In the genomic region with DNA sequence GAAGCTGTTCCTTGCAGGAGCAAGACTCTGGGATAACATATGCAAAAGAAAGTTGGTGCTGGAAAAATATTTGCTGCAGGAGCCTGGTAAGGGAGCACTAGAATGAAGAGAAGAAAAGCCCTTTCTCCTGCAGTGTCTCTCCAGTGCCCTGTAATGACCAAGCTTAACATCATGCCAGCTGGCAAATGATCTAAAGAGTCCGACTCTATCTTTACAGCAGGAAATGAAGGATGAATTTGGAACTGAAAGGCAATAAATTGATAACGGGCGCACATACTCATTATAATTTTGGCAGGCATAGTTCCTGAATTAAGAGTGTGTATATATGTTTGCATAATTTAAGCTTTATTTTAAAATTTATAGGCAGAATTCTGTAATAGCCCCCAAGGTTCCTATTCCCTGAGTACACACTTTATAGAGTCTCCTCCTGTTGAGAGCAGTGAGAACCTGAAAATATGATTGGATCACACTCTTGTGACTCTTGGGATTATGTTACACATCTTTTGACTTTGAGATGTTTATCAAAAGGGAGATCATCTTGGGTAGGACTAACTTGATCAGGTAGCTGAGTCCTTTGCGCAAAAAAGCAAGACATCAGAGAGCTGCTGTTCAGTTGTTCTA, we compare ENCODE assay signal across 25 cellular contexts.
DNase-seq lines count a peak whose midpoint lies in the region; ATAC-seq, FAIRE-seq and TF ChIP-seq lines count a peak whose summit lies in the region.
"Had no signal": no experiment of that assay in that cellular context is flagged by ENCODE, and none has a peak within 500 bp of the region (broad histone marks: within the 10 kb centered on the region; RNA-seq: fewer than 3 reads in every experiment).

No MANE protein-coding gene starts in this region.

- no peak overlapping the region for H4K91ac ChIP-seq in H1 (replicated peaks; ENCODE audit: insufficient read length, low read length)

- H3K79me1 ChIP-seq in H1 (ENCODE audit: low read depth, low read length), result no peaks in the 10 kb centered on the region

- FAIRE-seq in H1 (lab: Jason Lieb, UNC), result no peak
- FAIRE-seq: G401.6, GM12878 had no signal

- no peaks in the 10 kb centered on the region; the same call in 1 of the 2 replicates for H3K23me2 ChIP-seq in H1 (ENCODE audit: low read depth, low read length)

- no peaks in the 10 kb centered on the region for H3K36me3 ChIP-seq in Panc1 (ENCODE audit: control insufficient read depth, insufficient read depth, low read length)
- no peaks in the 10 kb centered on the region for H3K36me3 ChIP-seq in H1 (ENCODE audit: control insufficient read depth in 2 of 4, insufficient read depth in 4 of 4, low read length in 3 of 4)
- no peaks in the 10 kb centered on the region for H3K36me3 ChIP-seq in smooth muscle cell (ENCODE audit: low read depth)

- H3K23ac ChIP-seq in H1 (ENCODE audit: insufficient read length), result no peak overlapping the region

- no TSS peak for BruUV-seq in Panc1 (replicated peaks; lab: Mats Ljungman, UMichigan)

- H3K9me3 ChIP-seq in Panc1 (ENCODE audit: control insufficient read depth, insufficient read depth, low read depth, low read length) (0 out of 2 replicates have a peak, but pooled peaks cover 3% of the 10 kb centered on the region), H1 (ENCODE audit: insufficient read depth in 2 of 2, low read depth in 1 of 2, low read length in 1 of 2) (no peaks in the 10 kb centered on the region), smooth muscle cell (replicated peaks; ENCODE audit: low read depth) (no peaks in the 10 kb centered on the region)

- H3K79me2 ChIP-seq in H1 (ENCODE audit: control insufficient read depth in 1 of 2, insufficient read depth in 2 of 2, low read length in 2 of 2), result no peaks in the 10 kb centered on the region
- no peaks in the 10 kb centered on the region for H3K79me2 ChIP-seq in smooth muscle cell (ENCODE audit: low read depth)

- no peak for DNase-seq in Panc1 (ENCODE audit: low read depth, low spot score)
- DNase-seq in H1 (ENCODE audit: low read depth in 1 of 2, low spot score in 2 of 2), result no peak
- peak; percentile 38 for DNase-seq in mucosa of gallbladder (ENCODE audit: low spot score)
- DNase-seq in smooth muscle cell (lab: John Stamatoyannopoulos, UW; ENCODE audit: unreplicated experiment), result no peak
- no peak for DNase-seq in NOMO-1 treated with dmso at 0.1 percent for 144 hours (lab: John Stamatoyannopoulos, UW; ENCODE audit: unreplicated experiment)
- no peak for DNase-seq in NCI-H510A treated with DMSO at 0.1 percent for 48 hours (lab: John Stamatoyannopoulos, UW)
- DNase-seq in KBM-7, result no peak
- no peak for DNase-seq in SKM-1 (lab: John Stamatoyannopoulos, UW; ENCODE audit: unreplicated experiment)
- DNase-seq: C1 segment of cervical spinal cord; CD4-positive, alpha-beta memory T cell; COR-L47; GOT3; MV-4-11; NCI-H1105; NCI-H146; NCI-H1930; NCI-H446; NCI-H526; NCI-H82; OCI-M1 had no signal

- in situ Hi-C loops in Panc1 (cut with HindIII; ENCODE audit: low pct_unique_long_range_greater_than_20kb, low sequenced_read_pairs) (no loop called here), KBM-7 (cut with MboI; ENCODE audit: low pct_unique_long_range_greater_than_20kb, low sequenced_read_pairs) (no loop called here)

- no peaks in the 10 kb centered on the region for H3K27me3 ChIP-seq in Panc1 (ENCODE audit: control insufficient read depth, insufficient read depth, low read length)
- H3K27me3 ChIP-seq in H1 (replicated peaks in 1 of 4; ENCODE audit: control insufficient read depth in 3 of 4, extremely low read depth in 1 of 4, insufficient read depth in 3 of 4, low read length in 3 of 4), result no peaks in the 10 kb centered on the region
- no peaks in the 10 kb centered on the region for H3K27me3 ChIP-seq in smooth muscle cell (ENCODE audit: low read depth)

- H3F3A ChIP-seq in smooth muscle cell (ENCODE audit: low read depth), result no peaks in the 10 kb centered on the region

- no peak for TF ChIP-seq POLR2A in H1 (IDR thresholded peaks at IDR 0.05; ENCODE audit: control extremely low read depth in 1 of 2, low read depth in 2 of 2, low read length in 2 of 2)

- TF ChIP-seq CTCF in Panc1 (IDR thresholded peaks at IDR 0.05) (no peak), H1 (IDR thresholded peaks at IDR 0.05; ENCODE audit: control extremely low read depth in 1 of 3, insufficient read depth in 1 of 3, low read depth in 1 of 3, low read length in 3 of 3) (no peak), smooth muscle cell (IDR thresholded peaks at IDR 0.05; ENCODE audit: borderline replicate concordance, insufficient read depth, poor library complexity, severe bottlenecking) (no peak)

- no peaks in the 10 kb centered on the region for H4K20me1 ChIP-seq in H1 (replicated peaks in 1 of 2; ENCODE audit: control insufficient read depth in 1 of 2, insufficient read depth in 2 of 2, low read length in 2 of 2)
- no peaks in the 10 kb centered on the region for H4K20me1 ChIP-seq in smooth muscle cell (ENCODE audit: low read depth)

- H2BK5ac ChIP-seq in H1 (ENCODE audit: low read depth, low read length), result no peak overlapping the region

- peaks cover 3% of the 10 kb centered on the region; the same call in 1 of the 2 replicates for H3K4me1 ChIP-seq in Panc1 (ENCODE audit: control insufficient read depth, insufficient read depth, low read length)
- no peaks in the 10 kb centered on the region for H3K4me1 ChIP-seq in H1 (replicated peaks in 1 of 4; ENCODE audit: control insufficient read depth in 3 of 4, insufficient read depth in 4 of 4, low read length in 3 of 4)
- H3K4me1 ChIP-seq in smooth muscle cell (ENCODE audit: low read depth), result no peaks in the 10 kb centered on the region

- no peak overlapping the region for H2BK120ac ChIP-seq in H1 (replicated peaks; ENCODE audit: low read depth, low read length)

- H2BK15ac ChIP-seq in H1 (ENCODE audit: low read length), result no peak overlapping the region

- no peak overlapping the region for H3K56ac ChIP-seq in H1 (replicated peaks; ENCODE audit: insufficient read length, low read depth, low read length)

- H3K4me2 ChIP-seq in H1 (ENCODE audit: insufficient read depth in 1 of 2, low read depth in 2 of 2, low read length in 2 of 2) (no peak overlapping the region), smooth muscle cell (no peak overlapping the region)

- H4K8ac ChIP-seq in H1 (ENCODE audit: extremely low read depth, insufficient read depth, low read length), result no peak overlapping the region

- H3K9ac ChIP-seq in H1 (replicated peaks in 1 of 4; ENCODE audit: extremely low read depth in 1 of 4, low read depth in 3 of 4, low read length in 3 of 4), result no peak overlapping the region
- no peak overlapping the region for H3K9ac ChIP-seq in smooth muscle cell (ENCODE audit: low read depth)

- H2BK12ac ChIP-seq in H1 (ENCODE audit: low read depth, low read length), result no peak overlapping the region

- H3K4me3 ChIP-seq in Panc1 (ENCODE audit: low read depth in 2 of 2, low read length in 2 of 2) (no peak overlapping the region), H1 (ENCODE audit: extremely low read depth in 1 of 4, insufficient read depth in 2 of 4, low read depth in 3 of 4, low read length in 4 of 4) (no peak overlapping the region), smooth muscle cell (no peak overlapping the region)
- H3K4me3 ChIP-seq: GM12878 had no signal

- no peak overlapping the region for H2AK5ac ChIP-seq in H1 (ENCODE audit: low read depth, low read length)

- H3K27ac ChIP-seq in Panc1 (ENCODE audit: low read length) (peak overlapping the region; percentile 56), H1 (ENCODE audit: low read depth, low read length) (no peak overlapping the region), smooth muscle cell (ENCODE audit: low read depth) (no peak overlapping the region)
- H3K27ac ChIP-seq: HL-60 had no signal

- POLR2A ChIA-PET in Panc1 (lab: Charles Lee) (no interaction called here), H1 (lab: Charles Lee; ENCODE audit: partially characterized antibody) (no interaction called here)

- intact Hi-C loops in Panc1 (cut with micrococcal nuclease; ENCODE audit: unreplicated experiment), result no loop called here

- no peak overlapping the region for H3K4ac ChIP-seq in H1 (replicated peaks; ENCODE audit: insufficient read length, low read depth, low read length)

- TF ChIP-seq RAD21 in H1 (IDR thresholded peaks at IDR 0.05 in 1 of 2, conservative IDR thresholded peaks at IDR 0.05 in 1 of 2; ENCODE audit: low read depth in 2 of 2, low read length in 2 of 2), result no peak

- no peak overlapping the region for H4K5ac ChIP-seq in H1 (ENCODE audit: insufficient read length, low read depth, low read length)

- no peak for TF ChIP-seq EP300 in H1 (IDR thresholded peaks at IDR 0.05; ENCODE audit: borderline replicate concordance in 1 of 2, low read depth in 2 of 2, low read length in 2 of 2)

- H3K18ac ChIP-seq in H1 (ENCODE audit: extremely low read depth, low read length), result no peak overlapping the region

- no peak overlapping the region; the same call in 1 of the 2 replicates for H2BK20ac ChIP-seq in H1 (ENCODE audit: low read length)

- 99% methylated on average over 4 of the region's 4 CpGs; no CpG with 5 or more reads in 1 of the 2 experiments for WGBS in H1 (ENCODE audit: extremely low coverage in 1 of 2, insufficient coverage in 1 of 2, insufficient read length in 1 of 2, insufficient replicate concordance in 2 of 2, low coverage in 1 of 2, low lambda C conversion rate in 2 of 2, missing lambda C conversion rate in 1 of 2), 2 experiments
- WGBS in smooth muscle cell (ENCODE audit: low lambda C conversion rate), result 64% methylated on average over 4 of the region's 4 CpGs

- CTCF ChIA-PET in Panc1 (lab: Charles Lee) (interaction anchor here (0.6 kb wide), 1 partner anchor 93 kb away, joined by 5 read pairs; no protein-coding TSS in a partner anchor), H1 (lab: Charles Lee; ENCODE audit: partially characterized antibody) (interaction anchor here (1.1 to 1.2 kb wide), 2 partner anchors 89 to 121 kb away, joined by 3 read pairs; no protein-coding TSS in a partner anchor)

- H3K14ac ChIP-seq in H1 (ENCODE audit: insufficient read length), result no peak overlapping the region

- H2AFZ ChIP-seq in H1 (ENCODE audit: low read length), result peak overlapping the region; percentile 42; the same call in 1 of the 2 replicates
- H2AFZ ChIP-seq in smooth muscle cell (ENCODE audit: low read depth), result peak overlapping the region; percentile 11

- ATAC-seq in Panc1, result no peak
- ATAC-seq: GM12878, HCT116, SK-N-SH treated with all-trans-retinoic acid at 6 μM for 48 hours had no signal

TF ChIP-seq in H1, 55 proteins besides CTCF, POLR2A, EP300 and RAD21:
- TF ChIP-seq RNF2 (IDR thresholded peaks at IDR 0.05; ENCODE audit: borderline replicate concordance, low read depth, low read length, missing control alignments, poor library complexity, severe bottlenecking) (no peak), JUN (IDR thresholded peaks at IDR 0.05; ENCODE audit: low read depth, low read length) (no peak), SIRT6 (IDR thresholded peaks at IDR 0.05; ENCODE audit: low read length) (no peak), BACH1 (IDR thresholded peaks at IDR 0.05; ENCODE audit: low read length) (no peak), NANOG (IDR thresholded peaks at IDR 0.05; ENCODE audit: insufficient read depth, low read depth, low read length, poor library complexity, severe bottlenecking) (no peak), CBX8 (IDR thresholded peaks at IDR 0.05; ENCODE audit: borderline replicate concordance, low read depth, low read length) (no peak), CHD2 (IDR thresholded peaks at IDR 0.05; ENCODE audit: low read length) (no peak), TBP (IDR thresholded peaks at IDR 0.05; ENCODE audit: low read depth, low read length) (no peak)
